In the genomic region with DNA sequence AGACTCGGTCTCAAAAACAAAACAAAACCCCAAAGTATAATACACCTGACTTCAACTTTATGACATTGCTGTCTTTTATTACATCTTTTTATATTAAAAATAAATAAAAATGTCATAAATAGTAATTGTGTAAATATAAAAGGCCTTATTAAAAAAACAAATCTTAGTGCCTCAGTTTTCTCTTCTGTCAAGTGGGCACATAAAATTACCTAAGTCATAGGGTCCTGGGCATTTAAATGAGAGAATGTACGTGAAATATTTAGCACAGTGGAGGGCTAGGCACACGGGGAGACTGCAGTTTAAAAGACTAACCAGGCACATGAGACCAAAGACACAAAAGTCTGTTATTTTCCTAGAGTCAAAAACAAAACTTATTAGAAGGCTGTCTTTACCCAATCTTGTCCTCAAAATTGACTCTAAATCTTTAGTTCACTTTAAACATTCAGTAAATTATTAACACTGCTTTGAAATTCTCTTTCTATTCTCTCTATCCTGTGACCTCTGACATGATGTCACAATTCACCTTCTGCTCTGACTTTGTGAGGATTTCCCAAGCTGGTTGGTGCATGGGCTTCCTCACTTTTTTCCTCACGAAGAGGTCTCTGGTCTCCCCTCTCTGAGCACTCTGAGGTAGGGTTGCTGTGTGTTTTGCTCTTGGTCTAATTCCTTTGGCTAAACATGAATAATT, we compare ENCODE assay signal across 23 cellular contexts. TPM values are rescaled to one million over a fixed set of nuclear protein-coding genes. Genes with fewer than 3 reads are reported as not detected.
"Had no signal": no experiment of that assay in that cellular context is flagged by ENCODE, and none has a peak within 500 bp of the region (broad histone marks: within the 10 kb centered on the region; RNA-seq: fewer than 3 reads in every experiment).

No MANE protein-coding gene starts in this region.

- H3K4me3 ChIP-seq: esophagus muscularis mucosa, gastrocnemius medialis, heart right ventricle, left lung, lower lobe of right lung, pancreas, spleen had no signal

- H3K27ac Mint-ChIP-seq: effector memory CD8-positive, alpha-beta T cell; progenitor cell of endocrine pancreas had no signal

- H3K27me3 ChIP-seq: esophagus muscularis mucosa, gastrocnemius medialis, heart right ventricle, left lung, pancreas, spleen had no signal

- H3K9me3 Mint-ChIP-seq: dendritic cell treated with granulocyte-macrophage colony-stimulating factor and Interleukin-4, amounts not matched to agents 40 ng/mL and 50 ng/mL, for 4 days; effector memory CD8-positive, alpha-beta T cell; naive B cell; nephron had no signal

- H3K27ac ChIP-seq: epithelial cell of prostate, esophagus muscularis mucosa, gastrocnemius medialis, heart right ventricle, left lung, lower lobe of right lung, pancreas, spleen had no signal

- H3K27me3 Mint-ChIP-seq: dendritic cell treated with granulocyte-macrophage colony-stimulating factor and Interleukin-4, amounts not matched to agents 40 ng/mL and 50 ng/mL, for 4 days; effector memory CD8-positive, alpha-beta T cell; naive B cell; progenitor cell of endocrine pancreas had no signal

- DNase-seq: effector memory CD8-positive, alpha-beta T cell; gastrocnemius medialis; heart right ventricle; hypothalamus; islet precursor cell; left lung; lower lobe of right lung; mesendoderm; naive B cell; occipital lobe; pancreas; spleen; stimulated activated CD4-positive, alpha-beta T cell treated with anti-CD3 and anti-CD28 coated beads, Interleukin-15, amount 100 ng/mL, for 24 hours; stimulated activated CD4-positive, alpha-beta T cell treated with anti-CD3 and anti-CD28 coated beads, Interleukin-1b, Interleukin-23, amount 100 ng/mL, for 48 hours; stimulated activated CD4-positive, alpha-beta T cell treated with anti-CD3 and anti-CD28 coated beads, Interleukin-4, amount 100 ng/mL, for 24 hours; stimulated activated naive CD4-positive, alpha-beta T cell treated with Interleukin-2 at 50 U/mL for 16 hours; trophoblast cell had no signal

- H3K36me3 Mint-ChIP-seq: naive B cell had no signal

- ATAC-seq: effector memory CD8-positive, alpha-beta T cell; gastrocnemius medialis; heart right ventricle; left lung; lower lobe of right lung; pancreas; sciatic nerve had no signal

- H3K9me3 ChIP-seq: esophagus muscularis mucosa, gastrocnemius medialis, heart right ventricle, left lung, lower lobe of right lung, pancreas, spleen had no signal

- H3K36me3 ChIP-seq: gastrocnemius medialis, left lung had no signal

- H3K4me3 Mint-ChIP-seq: dendritic cell treated with granulocyte-macrophage colony-stimulating factor and Interleukin-4, amounts not matched to agents 40 ng/mL and 50 ng/mL, for 4 days; effector memory CD8-positive, alpha-beta T cell had no signal

RNA-seq across cellular contexts. Expression of a gene that starts 8.4 kb away (rescaled TPM):
- total RNA-seq: progenitor cell of endocrine pancreas had no signal
